Comparison of ENCODE assay signal across 1 cellular context in genomic region chr9:35645736-35646582, GRCh38.
A peak's percentile ranks its signal among the peaks of the same experiment; 100 is the strongest.
TF ChIP-seq lines count a peak whose summit lies in the region.

No MANE protein-coding gene starts in this region.

TF ChIP-seq in GM12878, 131 proteins besides CTCF, POLR2A, EP300 and RAD21:
- TF ChIP-seq PML (IDR thresholded peaks at IDR 0.05; ENCODE audit: low read length) (no peak), MLLT1 (IDR thresholded peaks at IDR 0.05) (peak; percentile 63), MTA3 (IDR thresholded peaks at IDR 0.05; ENCODE audit: borderline replicate concordance, low read length) (no peak), BACH1 (IDR thresholded peaks at IDR 0.05; ENCODE audit: borderline replicate concordance) (no peak), FOXM1 (IDR thresholded peaks at IDR 0.05; ENCODE audit: low read depth, low read length) (no peak), FOXK2 (IDR thresholded peaks at IDR 0.05) (no peak), SMC3 (IDR thresholded peaks at IDR 0.05; ENCODE audit: borderline replicate concordance, low read length) (no peak), PAX5 (IDR thresholded peaks at IDR 0.05; ENCODE audit: borderline replicate concordance, low read depth, low read length) (no peak), ZNF592 (IDR thresholded peaks at IDR 0.05) (no peak), BHLHE40 (IDR thresholded peaks at IDR 0.05; ENCODE audit: borderline replicate concordance in 1 of 2, low read depth in 2 of 2, low read length in 1 of 2) (no peak), CHD4 (IDR thresholded peaks at IDR 0.05) (no peak), CBX3 (IDR thresholded peaks at IDR 0.05; ENCODE audit: borderline replicate concordance, low read depth) (no peak), SPI1 (IDR thresholded peaks at IDR 0.05; ENCODE audit: borderline replicate concordance, insufficient read depth, low read depth, low read length) (no peak), SUZ12 (IDR thresholded peaks at IDR 0.05; ENCODE audit: unreplicated experiment) (no peak), ELK1 (IDR thresholded peaks at IDR 0.05; ENCODE audit: low read depth, low read length) (0 out of 2 replicates have a peak, but pooled peaks have one; percentile 28)
- TF ChIP-seq, protein P1, sequence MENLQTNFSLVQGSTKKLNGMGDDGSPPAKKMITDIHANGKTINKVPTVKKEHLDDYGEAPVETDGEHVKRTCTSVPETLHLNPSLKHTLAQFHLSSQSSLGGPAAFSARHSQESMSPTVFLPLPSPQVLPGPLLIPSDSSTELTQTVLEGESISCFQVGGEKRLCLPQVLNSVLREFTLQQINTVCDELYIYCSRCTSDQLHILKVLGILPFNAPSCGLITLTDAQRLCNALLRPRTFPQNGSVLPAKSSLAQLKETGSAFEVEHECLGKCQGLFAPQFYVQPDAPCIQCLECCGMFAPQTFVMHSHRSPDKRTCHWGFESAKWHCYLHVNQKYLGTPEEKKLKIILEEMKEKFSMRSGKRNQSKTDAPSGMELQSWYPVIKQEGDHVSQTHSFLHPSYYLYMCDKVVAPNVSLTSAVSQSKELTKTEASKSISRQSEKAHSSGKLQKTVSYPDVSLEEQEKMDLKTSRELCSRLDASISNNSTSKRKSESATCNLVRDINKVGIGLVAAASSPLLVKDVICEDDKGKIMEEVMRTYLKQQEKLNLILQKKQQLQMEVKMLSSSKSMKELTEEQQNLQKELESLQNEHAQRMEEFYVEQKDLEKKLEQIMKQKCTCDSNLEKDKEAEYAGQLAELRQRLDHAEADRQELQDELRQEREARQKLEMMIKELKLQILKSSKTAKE (IDR thresholded peaks at IDR 0.05; ENCODE audit: low read depth, poor library complexity, severe bottlenecking): no peak
- TF ChIP-seq, protein P2, sequence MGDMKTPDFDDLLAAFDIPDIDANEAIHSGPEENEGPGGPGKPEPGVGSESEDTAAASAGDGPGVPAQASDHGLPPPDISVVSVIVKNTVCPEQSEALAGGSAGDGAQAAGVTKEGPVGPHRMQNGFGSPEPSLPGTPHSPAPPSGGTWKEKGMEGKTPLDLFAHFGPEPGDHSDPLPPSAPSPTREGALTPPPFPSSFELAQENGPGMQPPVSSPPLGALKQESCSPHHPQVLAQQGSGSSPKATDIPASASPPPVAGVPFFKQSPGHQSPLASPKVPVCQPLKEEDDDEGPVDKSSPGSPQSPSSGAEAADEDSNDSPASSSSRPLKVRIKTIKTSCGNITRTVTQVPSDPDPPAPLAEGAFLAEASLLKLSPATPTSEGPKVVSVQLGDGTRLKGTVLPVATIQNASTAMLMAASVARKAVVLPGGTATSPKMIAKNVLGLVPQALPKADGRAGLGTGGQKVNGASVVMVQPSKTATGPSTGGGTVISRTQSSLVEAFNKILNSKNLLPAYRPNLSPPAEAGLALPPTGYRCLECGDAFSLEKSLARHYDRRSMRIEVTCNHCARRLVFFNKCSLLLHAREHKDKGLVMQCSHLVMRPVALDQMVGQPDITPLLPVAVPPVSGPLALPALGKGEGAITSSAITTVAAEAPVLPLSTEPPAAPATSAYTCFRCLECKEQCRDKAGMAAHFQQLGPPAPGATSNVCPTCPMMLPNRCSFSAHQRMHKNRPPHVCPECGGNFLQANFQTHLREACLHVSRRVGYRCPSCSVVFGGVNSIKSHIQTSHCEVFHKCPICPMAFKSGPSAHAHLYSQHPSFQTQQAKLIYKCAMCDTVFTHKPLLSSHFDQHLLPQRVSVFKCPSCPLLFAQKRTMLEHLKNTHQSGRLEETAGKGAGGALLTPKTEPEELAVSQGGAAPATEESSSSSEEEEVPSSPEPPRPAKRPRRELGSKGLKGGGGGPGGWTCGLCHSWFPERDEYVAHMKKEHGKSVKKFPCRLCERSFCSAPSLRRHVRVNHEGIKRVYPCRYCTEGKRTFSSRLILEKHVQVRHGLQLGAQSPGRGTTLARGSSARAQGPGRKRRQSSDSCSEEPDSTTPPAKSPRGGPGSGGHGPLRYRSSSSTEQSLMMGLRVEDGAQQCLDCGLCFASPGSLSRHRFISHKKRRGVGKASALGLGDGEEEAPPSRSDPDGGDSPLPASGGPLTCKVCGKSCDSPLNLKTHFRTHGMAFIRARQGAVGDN (IDR thresholded peaks at IDR 0.05): no peak
- TF ChIP-seq, protein P3, sequence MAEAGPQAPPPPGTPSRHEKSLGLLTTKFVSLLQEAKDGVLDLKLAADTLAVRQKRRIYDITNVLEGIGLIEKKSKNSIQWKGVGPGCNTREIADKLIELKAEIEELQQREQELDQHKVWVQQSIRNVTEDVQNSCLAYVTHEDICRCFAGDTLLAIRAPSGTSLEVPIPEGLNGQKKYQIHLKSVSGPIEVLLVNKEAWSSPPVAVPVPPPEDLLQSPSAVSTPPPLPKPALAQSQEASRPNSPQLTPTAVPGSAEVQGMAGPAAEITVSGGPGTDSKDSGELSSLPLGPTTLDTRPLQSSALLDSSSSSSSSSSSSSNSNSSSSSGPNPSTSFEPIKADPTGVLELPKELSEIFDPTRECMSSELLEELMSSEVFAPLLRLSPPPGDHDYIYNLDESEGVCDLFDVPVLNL (IDR thresholded peaks at IDR 0.05; ENCODE audit: low read depth, low read length): no peak
